In the genomic region with DNA sequence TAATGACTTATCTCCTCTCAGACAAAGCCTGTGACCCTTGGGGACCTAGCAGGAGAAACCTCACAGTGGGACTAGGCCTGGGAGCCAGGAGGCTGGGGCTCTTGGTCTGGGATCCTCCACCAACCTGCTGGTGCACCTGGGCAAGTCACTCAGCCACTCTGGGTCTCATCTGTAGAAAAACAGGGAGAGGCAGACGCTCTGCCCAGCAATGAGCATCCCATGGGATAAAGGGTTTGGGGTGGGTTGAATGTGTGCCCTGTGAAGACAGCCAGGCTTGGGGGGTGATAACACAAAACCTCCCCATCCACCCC, we compare ENCODE assay signal across 10 cellular contexts.
DNase-seq lines count a peak whose midpoint lies in the region; ATAC-seq, FAIRE-seq and TF ChIP-seq lines count a peak whose summit lies in the region.
"Had no signal": no experiment of that assay in that cellular context is flagged by ENCODE, and none has a peak within 500 bp of the region (broad histone marks: within the 10 kb centered on the region; RNA-seq: fewer than 3 reads in every experiment).

No MANE protein-coding gene starts in this region.

- TF ChIP-seq EP300 in A549 (IDR thresholded peaks at IDR 0.05), result 0 out of 5 replicates have a peak, but pooled peaks of 1 of the 2 experiments have one; percentile 8

- TF ChIP-seq RAD21 in A549 (conservative IDR thresholded peaks at IDR 0.05 in 1 of 2, IDR thresholded peaks at IDR 0.05 in 1 of 2), result 0 out of 5 replicates have a peak, but pooled peaks of 1 of the 2 experiments have one; percentile 9

- no peak for DNase-seq in A549 (ENCODE audit: low read depth in 1 of 2, low spot score in 1 of 2)
- no peak for DNase-seq in coronary artery (ENCODE audit: low spot score)
- DNase-seq in natural killer cell treated with Interleukin-12 subunit alpha and Interleukin-12 subunit beta and Interleukin-15 and Interleukin-18, amount 100 ng/mL, for 72 hours (ENCODE audit: low spot score), result no peak
- DNase-seq in H54 (ENCODE audit: insufficient read length, low spot score), result no peak
- no peak for DNase-seq in stimulated activated CD4-positive, alpha-beta T cell treated with anti-CD3 and anti-CD28 coated beads, Interleukin-2, amount 100 ng/mL, for 48 hours
- no peak for DNase-seq in NCI-H510A treated with DMSO at 0.1 percent for 48 hours (lab: John Stamatoyannopoulos, UW)
- no peak for DNase-seq in SIG-M5 (lab: John Stamatoyannopoulos, UW)
- DNase-seq: NCI-H187 treated with DMSO at 0.1 percent for 48 hours had no signal

- H3K4me2 ChIP-seq in A549, result peak overlapping the region; percentile 74

- peaks cover 17 to 33% of the 10 kb centered on the region in 2 donors for H3K4me1 Mint-ChIP-seq in natural killer cell treated with Interleukin-12 subunit alpha and Interleukin-12 subunit beta and Interleukin-15 and Interleukin-18, amount 100 ng/mL, for 72 hours (ENCODE audit: low read depth in 2 of 2)

- CTCF ChIA-PET in A549 (lab: Yijun Ruan, JAX), result interaction anchor here (1.0 to 7.7 kb wide), 10 partner anchors 8 to 52 kb away, joined by 3 to 92 read pairs (median 7); no protein-coding TSS in a partner anchor

- no peaks in the 10 kb centered on the region for H3K27me3 Mint-ChIP-seq in natural killer cell treated with Interleukin-12 subunit alpha and Interleukin-12 subunit beta and Interleukin-15 and Interleukin-18, amount 100 ng/mL, for 72 hours

- H3K27ac ChIP-seq in A549, result peak overlapping the region; percentile 98 to 99
- H3K27ac ChIP-seq in HUES6 (ENCODE audit: low read depth, low read length), result peak overlapping the region; percentile 69; the same call in 1 of the 2 replicates
- peak overlapping the region; percentile 81 to 91 for H3K27ac ChIP-seq in coronary artery

- H3K9me3 Mint-ChIP-seq in natural killer cell treated with Interleukin-12 subunit alpha and Interleukin-12 subunit beta and Interleukin-15 and Interleukin-18, amount 100 ng/mL, for 72 hours, result no peaks in the 10 kb centered on the region

- no peak overlapping the region for H3K4me3 ChIP-seq in A549
- no peak overlapping the region for H3K4me3 ChIP-seq in HUES6 (ENCODE audit: low read depth, low read length)
- peak overlapping the region; percentile 22 for H3K4me3 ChIP-seq in coronary artery

- no peak for TF ChIP-seq CTCF in A549 (IDR thresholded peaks at IDR 0.05)
- TF ChIP-seq CTCF in coronary artery (IDR thresholded peaks at IDR 0.05), result no peak

- 11% methylated on average over 1 of the region's 1 CpG for WGBS in A549 (ENCODE audit: missing lambda C conversion rate)

- TF ChIP-seq POLR2A in A549 (IDR thresholded peaks at IDR 0.05; ENCODE audit: low read length) (no peak), H54 (IDR thresholded peaks at IDR 0.05; ENCODE audit: low read depth, low read length) (no peak)

- 0 out of 2 replicates have a peak, but pooled peaks cover 5% of the 10 kb centered on the region for H3K36me3 ChIP-seq in HUES6 (ENCODE audit: control insufficient read depth, insufficient read depth, low read length)

- H3K36me3 Mint-ChIP-seq in natural killer cell treated with Interleukin-12 subunit alpha and Interleukin-12 subunit beta and Interleukin-15 and Interleukin-18, amount 100 ng/mL, for 72 hours, result no peaks in the 10 kb centered on the region

- H3K9me3 ChIP-seq in A549 (no peaks in the 10 kb centered on the region), HUES6 (ENCODE audit: control insufficient read depth, insufficient read depth, low read depth, low read length) (no peaks in the 10 kb centered on the region)

- H3K27me3 ChIP-seq in HUES6 (ENCODE audit: control insufficient read depth, insufficient read depth, low read length), result no peaks in the 10 kb centered on the region

- peak overlapping the region; percentile 27 for H3K9ac ChIP-seq in HUES6 (ENCODE audit: low read length)

- H3K27ac Mint-ChIP-seq in natural killer cell treated with Interleukin-12 subunit alpha and Interleukin-12 subunit beta and Interleukin-15 and Interleukin-18, amount 100 ng/mL, for 72 hours, result peak overlapping the region; percentile 77 to 83

- peak; percentile 20 to 29; a peak in 5 of 6 replicates for ATAC-seq in A549
- ATAC-seq in natural killer cell treated with Interleukin-12 subunit alpha and Interleukin-12 subunit beta and Interleukin-15 and Interleukin-18, amount 100 ng/mL, for 72 hours, result no peak

- H3K4me1 ChIP-seq in A549 (peaks cover 99% of the 10 kb centered on the region), HUES6 (ENCODE audit: control insufficient read depth, insufficient read depth, low read length) (peaks cover 68% of the 10 kb centered on the region)

- FAIRE-seq in A549 (lab: Jason Lieb, UNC) (no peak), H54 (lab: Jason Lieb, UNC) (no peak)
- FAIRE-seq: bronchial epithelial cell had no signal

- POLR2A ChIA-PET in A549 (lab: Yijun Ruan, JAX), result interaction anchor here (0.6 to 2.6 kb wide), 3 partner anchors 40 to 48 kb away, joined by 3 to 10 read pairs (median 3); no protein-coding TSS in a partner anchor

- H3K4me3 Mint-ChIP-seq in natural killer cell treated with Interleukin-12 subunit alpha and Interleukin-12 subunit beta and Interleukin-15 and Interleukin-18, amount 100 ng/mL, for 72 hours, result peak overlapping the region; percentile 32

TF ChIP-seq in A549, 52 proteins besides CTCF, POLR2A, EP300 and RAD21:
- TF ChIP-seq JUN (IDR thresholded peaks at IDR 0.05), result peak in 1 of 2 experiments; percentile 39; a peak in 1 of 5 replicates
- no peak for TF ChIP-seq FOXS1 (CRISPR knock-in tag; IDR thresholded peaks at IDR 0.05)
- TF ChIP-seq, protein P1, sequence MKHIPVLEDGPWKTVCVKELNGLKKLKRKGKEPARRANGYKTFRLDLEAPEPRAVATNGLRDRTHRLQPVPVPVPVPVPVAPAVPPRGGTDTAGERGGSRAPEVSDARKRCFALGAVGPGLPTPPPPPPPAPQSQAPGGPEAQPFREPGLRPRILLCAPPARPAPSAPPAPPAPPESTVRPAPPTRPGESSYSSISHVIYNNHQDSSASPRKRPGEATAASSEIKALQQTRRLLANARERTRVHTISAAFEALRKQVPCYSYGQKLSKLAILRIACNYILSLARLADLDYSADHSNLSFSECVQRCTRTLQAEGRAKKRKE (CRISPR knock-in tag; IDR thresholded peaks at IDR 0.05; ENCODE audit: low read depth), result 0 out of 2 replicates have a peak, but pooled peaks have one; percentile 38
- 0 out of 2 replicates have a peak, but pooled peaks have one; percentile 53 for TF ChIP-seq ZSCAN20 (CRISPR knock-in tag; IDR thresholded peaks at IDR 0.05)
TF ChIP-seq in A549: peak in this region for 3.

Comparison
In these comparisons a context has a peak if more than half of its experiments do, and no peak if none do; other contexts are left out.
1. ATAC-seq: peak in A549 (2 of 2); none in natural killer cell treated with Interleukin-12 subunit alpha and Interleukin-12 subunit beta and Interleukin-15 and Interleukin-18, amount 100 ng/mL, for 72 hours (0 of 2).
2. Peak in every context shown above with its lines, with median percentiles within 50 percentile points of each other: H3K27ac ChIP-seq.